Comparison of ENCODE assay signal across 1 cellular context in the genomic region with DNA sequence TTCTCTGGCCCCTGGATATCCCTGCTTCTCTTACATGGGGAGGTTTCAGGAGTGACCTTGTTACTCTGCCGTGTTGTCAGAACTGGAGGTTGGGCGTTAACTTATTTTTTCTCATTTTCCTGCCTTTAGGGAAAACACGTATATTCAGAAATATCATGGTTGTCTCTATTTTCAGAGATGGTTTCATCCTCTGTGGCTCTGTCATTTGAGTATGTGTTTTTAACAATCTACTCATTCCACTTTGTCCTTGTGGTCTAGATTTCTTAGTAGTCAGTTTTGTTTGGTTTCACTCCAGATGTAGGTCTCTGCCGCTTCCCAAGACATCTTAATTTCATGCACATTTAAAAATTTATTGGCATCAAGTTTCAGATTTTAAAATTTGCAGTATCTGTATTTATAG.
TF ChIP-seq lines count a peak whose summit lies in the region.

No MANE protein-coding gene starts in this region.

TF ChIP-seq in GM12878, 131 proteins besides CTCF, POLR2A, EP300 and RAD21 (continued from another document and continues in another):
- TF ChIP-seq, protein P1, sequence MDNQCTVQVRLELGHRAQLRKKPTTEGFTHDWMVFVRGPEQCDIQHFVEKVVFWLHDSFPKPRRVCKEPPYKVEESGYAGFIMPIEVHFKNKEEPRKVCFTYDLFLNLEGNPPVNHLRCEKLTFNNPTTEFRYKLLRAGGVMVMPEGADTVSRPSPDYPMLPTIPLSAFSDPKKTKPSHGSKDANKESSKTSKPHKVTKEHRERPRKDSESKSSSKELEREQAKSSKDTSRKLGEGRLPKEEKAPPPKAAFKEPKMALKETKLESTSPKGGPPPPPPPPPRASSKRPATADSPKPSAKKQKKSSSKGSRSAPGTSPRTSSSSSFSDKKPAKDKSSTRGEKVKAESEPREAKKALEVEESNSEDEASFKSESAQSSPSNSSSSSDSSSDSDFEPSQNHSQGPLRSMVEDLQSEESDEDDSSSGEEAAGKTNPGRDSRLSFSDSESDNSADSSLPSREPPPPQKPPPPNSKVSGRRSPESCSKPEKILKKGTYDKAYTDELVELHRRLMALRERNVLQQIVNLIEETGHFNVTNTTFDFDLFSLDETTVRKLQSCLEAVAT (IDR thresholded peaks at IDR 0.05), result no peak
- TF ChIP-seq, protein P2, sequence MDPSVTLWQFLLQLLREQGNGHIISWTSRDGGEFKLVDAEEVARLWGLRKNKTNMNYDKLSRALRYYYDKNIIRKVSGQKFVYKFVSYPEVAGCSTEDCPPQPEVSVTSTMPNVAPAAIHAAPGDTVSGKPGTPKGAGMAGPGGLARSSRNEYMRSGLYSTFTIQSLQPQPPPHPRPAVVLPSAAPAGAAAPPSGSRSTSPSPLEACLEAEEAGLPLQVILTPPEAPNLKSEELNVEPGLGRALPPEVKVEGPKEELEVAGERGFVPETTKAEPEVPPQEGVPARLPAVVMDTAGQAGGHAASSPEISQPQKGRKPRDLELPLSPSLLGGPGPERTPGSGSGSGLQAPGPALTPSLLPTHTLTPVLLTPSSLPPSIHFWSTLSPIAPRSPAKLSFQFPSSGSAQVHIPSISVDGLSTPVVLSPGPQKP (IDR thresholded peaks at IDR 0.05; ENCODE audit: low read depth, low read length), result no peak
- TF ChIP-seq STAT3 (IDR thresholded peaks at IDR 0.05; ENCODE audit: low read depth, low read length) (no peak), HDAC2 (IDR thresholded peaks at IDR 0.05) (no peak), NR2C2 (IDR thresholded peaks at IDR 0.05; ENCODE audit: borderline replicate concordance, control insufficient read depth, insufficient read length, low read depth) (no peak), ZSCAN29 (IDR thresholded peaks at IDR 0.05) (no peak), MEF2A (IDR thresholded peaks at IDR 0.05; ENCODE audit: insufficient read depth, low read depth, low read length) (peak; percentile 87), BACH1 (IDR thresholded peaks at IDR 0.05; ENCODE audit: borderline replicate concordance) (no peak), RAD51 (IDR thresholded peaks at IDR 0.05) (no peak), HDAC6 (IDR thresholded peaks at IDR 0.05; ENCODE audit: unreplicated experiment) (no peak), JUNB (IDR thresholded peaks at IDR 0.05) (peak; percentile 86), WRNIP1 (IDR thresholded peaks at IDR 0.05; ENCODE audit: borderline replicate concordance, low read depth, low read length) (no peak), NRF1 (conservative IDR thresholded peaks at IDR 0.05; ENCODE audit: low read depth, low read length) (no peak), NFXL1 (IDR thresholded peaks at IDR 0.05; ENCODE audit: borderline replicate concordance) (no peak), CBFB (IDR thresholded peaks at IDR 0.05; ENCODE audit: low read depth) (no peak), CHD4 (IDR thresholded peaks at IDR 0.05) (no peak), RFX5 (IDR thresholded peaks at IDR 0.05; ENCODE audit: low read depth, low read length) (no peak), ESRRA (IDR thresholded peaks at IDR 0.05; ENCODE audit: low read length) (no peak), TCF12 (IDR thresholded peaks at IDR 0.05; ENCODE audit: low read depth, low read length) (no peak), CHD1 (IDR thresholded peaks at IDR 0.05; ENCODE audit: low read depth, low read length) (no peak), SUZ12 (IDR thresholded peaks at IDR 0.05; ENCODE audit: unreplicated experiment) (no peak), SRF (IDR thresholded peaks at IDR 0.05; ENCODE audit: low read depth in 2 of 2, low read length in 2 of 2) (no peak), EED (IDR thresholded peaks at IDR 0.05; ENCODE audit: low read depth) (peak; percentile 54), SIX5 (IDR thresholded peaks at IDR 0.05; ENCODE audit: low read depth, low read length, severe bottlenecking) (no peak), ZNF24 (IDR thresholded peaks at IDR 0.05) (0 out of 2 replicates have a peak, but pooled peaks have one; percentile 25), ZNF207 (IDR thresholded peaks at IDR 0.05; ENCODE audit: borderline replicate concordance) (no peak)
- TF ChIP-seq, protein P3, sequence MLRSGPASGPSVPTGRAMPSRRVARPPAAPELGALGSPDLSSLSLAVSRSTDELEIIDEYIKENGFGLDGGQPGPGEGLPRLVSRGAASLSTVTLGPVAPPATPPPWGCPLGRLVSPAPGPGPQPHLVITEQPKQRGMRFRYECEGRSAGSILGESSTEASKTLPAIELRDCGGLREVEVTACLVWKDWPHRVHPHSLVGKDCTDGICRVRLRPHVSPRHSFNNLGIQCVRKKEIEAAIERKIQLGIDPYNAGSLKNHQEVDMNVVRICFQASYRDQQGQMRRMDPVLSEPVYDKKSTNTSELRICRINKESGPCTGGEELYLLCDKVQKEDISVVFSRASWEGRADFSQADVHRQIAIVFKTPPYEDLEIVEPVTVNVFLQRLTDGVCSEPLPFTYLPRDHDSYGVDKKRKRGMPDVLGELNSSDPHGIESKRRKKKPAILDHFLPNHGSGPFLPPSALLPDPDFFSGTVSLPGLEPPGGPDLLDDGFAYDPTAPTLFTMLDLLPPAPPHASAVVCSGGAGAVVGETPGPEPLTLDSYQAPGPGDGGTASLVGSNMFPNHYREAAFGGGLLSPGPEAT (IDR thresholded peaks at IDR 0.05; ENCODE audit: low read depth), result no peak
- TF ChIP-seq, protein P4, sequence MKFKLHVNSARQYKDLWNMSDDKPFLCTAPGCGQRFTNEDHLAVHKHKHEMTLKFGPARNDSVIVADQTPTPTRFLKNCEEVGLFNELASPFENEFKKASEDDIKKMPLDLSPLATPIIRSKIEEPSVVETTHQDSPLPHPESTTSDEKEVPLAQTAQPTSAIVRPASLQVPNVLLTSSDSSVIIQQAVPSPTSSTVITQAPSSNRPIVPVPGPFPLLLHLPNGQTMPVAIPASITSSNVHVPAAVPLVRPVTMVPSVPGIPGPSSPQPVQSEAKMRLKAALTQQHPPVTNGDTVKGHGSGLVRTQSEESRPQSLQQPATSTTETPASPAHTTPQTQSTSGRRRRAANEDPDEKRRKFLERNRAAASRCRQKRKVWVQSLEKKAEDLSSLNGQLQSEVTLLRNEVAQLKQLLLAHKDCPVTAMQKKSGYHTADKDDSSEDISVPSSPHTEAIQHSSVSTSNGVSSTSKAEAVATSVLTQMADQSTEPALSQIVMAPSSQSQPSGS (IDR thresholded peaks at IDR 0.05; ENCODE audit: low read length), result peak; percentile 70; the same call in 1 of the 2 replicates
- TF ChIP-seq, protein P5, sequence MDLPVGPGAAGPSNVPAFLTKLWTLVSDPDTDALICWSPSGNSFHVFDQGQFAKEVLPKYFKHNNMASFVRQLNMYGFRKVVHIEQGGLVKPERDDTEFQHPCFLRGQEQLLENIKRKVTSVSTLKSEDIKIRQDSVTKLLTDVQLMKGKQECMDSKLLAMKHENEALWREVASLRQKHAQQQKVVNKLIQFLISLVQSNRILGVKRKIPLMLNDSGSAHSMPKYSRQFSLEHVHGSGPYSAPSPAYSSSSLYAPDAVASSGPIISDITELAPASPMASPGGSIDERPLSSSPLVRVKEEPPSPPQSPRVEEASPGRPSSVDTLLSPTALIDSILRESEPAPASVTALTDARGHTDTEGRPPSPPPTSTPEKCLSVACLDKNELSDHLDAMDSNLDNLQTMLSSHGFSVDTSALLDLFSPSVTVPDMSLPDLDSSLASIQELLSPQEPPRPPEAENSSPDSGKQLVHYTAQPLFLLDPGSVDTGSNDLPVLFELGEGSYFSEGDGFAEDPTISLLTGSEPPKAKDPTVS (IDR thresholded peaks at IDR 0.05; ENCODE audit: low read depth, low read length), result no peak
- TF ChIP-seq, protein P6, sequence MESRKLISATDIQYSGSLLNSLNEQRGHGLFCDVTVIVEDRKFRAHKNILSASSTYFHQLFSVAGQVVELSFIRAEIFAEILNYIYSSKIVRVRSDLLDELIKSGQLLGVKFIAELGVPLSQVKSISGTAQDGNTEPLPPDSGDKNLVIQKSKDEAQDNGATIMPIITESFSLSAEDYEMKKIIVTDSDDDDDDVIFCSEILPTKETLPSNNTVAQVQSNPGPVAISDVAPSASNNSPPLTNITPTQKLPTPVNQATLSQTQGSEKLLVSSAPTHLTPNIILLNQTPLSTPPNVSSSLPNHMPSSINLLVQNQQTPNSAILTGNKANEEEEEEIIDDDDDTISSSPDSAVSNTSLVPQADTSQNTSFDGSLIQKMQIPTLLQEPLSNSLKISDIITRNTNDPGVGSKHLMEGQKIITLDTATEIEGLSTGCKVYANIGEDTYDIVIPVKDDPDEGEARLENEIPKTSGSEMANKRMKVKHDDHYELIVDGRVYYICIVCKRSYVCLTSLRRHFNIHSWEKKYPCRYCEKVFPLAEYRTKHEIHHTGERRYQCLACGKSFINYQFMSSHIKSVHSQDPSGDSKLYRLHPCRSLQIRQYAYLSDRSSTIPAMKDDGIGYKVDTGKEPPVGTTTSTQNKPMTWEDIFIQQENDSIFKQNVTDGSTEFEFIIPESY (IDR thresholded peaks at IDR 0.05), result no peak
- TF ChIP-seq, protein P7, sequence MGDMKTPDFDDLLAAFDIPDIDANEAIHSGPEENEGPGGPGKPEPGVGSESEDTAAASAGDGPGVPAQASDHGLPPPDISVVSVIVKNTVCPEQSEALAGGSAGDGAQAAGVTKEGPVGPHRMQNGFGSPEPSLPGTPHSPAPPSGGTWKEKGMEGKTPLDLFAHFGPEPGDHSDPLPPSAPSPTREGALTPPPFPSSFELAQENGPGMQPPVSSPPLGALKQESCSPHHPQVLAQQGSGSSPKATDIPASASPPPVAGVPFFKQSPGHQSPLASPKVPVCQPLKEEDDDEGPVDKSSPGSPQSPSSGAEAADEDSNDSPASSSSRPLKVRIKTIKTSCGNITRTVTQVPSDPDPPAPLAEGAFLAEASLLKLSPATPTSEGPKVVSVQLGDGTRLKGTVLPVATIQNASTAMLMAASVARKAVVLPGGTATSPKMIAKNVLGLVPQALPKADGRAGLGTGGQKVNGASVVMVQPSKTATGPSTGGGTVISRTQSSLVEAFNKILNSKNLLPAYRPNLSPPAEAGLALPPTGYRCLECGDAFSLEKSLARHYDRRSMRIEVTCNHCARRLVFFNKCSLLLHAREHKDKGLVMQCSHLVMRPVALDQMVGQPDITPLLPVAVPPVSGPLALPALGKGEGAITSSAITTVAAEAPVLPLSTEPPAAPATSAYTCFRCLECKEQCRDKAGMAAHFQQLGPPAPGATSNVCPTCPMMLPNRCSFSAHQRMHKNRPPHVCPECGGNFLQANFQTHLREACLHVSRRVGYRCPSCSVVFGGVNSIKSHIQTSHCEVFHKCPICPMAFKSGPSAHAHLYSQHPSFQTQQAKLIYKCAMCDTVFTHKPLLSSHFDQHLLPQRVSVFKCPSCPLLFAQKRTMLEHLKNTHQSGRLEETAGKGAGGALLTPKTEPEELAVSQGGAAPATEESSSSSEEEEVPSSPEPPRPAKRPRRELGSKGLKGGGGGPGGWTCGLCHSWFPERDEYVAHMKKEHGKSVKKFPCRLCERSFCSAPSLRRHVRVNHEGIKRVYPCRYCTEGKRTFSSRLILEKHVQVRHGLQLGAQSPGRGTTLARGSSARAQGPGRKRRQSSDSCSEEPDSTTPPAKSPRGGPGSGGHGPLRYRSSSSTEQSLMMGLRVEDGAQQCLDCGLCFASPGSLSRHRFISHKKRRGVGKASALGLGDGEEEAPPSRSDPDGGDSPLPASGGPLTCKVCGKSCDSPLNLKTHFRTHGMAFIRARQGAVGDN (IDR thresholded peaks at IDR 0.05), result no peak
- TF ChIP-seq, protein P8, sequence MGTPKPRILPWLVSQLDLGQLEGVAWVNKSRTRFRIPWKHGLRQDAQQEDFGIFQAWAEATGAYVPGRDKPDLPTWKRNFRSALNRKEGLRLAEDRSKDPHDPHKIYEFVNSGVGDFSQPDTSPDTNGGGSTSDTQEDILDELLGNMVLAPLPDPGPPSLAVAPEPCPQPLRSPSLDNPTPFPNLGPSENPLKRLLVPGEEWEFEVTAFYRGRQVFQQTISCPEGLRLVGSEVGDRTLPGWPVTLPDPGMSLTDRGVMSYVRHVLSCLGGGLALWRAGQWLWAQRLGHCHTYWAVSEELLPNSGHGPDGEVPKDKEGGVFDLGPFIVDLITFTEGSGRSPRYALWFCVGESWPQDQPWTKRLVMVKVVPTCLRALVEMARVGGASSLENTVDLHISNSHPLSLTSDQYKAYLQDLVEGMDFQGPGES (IDR thresholded peaks at IDR 0.05), result no peak
- TF ChIP-seq, protein P9, sequence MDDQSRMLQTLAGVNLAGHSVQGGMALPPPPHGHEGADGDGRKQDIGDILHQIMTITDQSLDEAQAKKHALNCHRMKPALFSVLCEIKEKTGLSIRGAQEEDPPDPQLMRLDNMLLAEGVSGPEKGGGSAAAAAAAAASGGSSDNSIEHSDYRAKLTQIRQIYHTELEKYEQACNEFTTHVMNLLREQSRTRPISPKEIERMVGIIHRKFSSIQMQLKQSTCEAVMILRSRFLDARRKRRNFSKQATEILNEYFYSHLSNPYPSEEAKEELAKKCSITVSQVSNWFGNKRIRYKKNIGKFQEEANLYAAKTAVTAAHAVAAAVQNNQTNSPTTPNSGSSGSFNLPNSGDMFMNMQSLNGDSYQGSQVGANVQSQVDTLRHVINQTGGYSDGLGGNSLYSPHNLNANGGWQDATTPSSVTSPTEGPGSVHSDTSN (IDR thresholded peaks at IDR 0.05; ENCODE audit: insufficient replicate concordance, low read depth, low read length), result no peak
- TF ChIP-seq, protein P10, sequence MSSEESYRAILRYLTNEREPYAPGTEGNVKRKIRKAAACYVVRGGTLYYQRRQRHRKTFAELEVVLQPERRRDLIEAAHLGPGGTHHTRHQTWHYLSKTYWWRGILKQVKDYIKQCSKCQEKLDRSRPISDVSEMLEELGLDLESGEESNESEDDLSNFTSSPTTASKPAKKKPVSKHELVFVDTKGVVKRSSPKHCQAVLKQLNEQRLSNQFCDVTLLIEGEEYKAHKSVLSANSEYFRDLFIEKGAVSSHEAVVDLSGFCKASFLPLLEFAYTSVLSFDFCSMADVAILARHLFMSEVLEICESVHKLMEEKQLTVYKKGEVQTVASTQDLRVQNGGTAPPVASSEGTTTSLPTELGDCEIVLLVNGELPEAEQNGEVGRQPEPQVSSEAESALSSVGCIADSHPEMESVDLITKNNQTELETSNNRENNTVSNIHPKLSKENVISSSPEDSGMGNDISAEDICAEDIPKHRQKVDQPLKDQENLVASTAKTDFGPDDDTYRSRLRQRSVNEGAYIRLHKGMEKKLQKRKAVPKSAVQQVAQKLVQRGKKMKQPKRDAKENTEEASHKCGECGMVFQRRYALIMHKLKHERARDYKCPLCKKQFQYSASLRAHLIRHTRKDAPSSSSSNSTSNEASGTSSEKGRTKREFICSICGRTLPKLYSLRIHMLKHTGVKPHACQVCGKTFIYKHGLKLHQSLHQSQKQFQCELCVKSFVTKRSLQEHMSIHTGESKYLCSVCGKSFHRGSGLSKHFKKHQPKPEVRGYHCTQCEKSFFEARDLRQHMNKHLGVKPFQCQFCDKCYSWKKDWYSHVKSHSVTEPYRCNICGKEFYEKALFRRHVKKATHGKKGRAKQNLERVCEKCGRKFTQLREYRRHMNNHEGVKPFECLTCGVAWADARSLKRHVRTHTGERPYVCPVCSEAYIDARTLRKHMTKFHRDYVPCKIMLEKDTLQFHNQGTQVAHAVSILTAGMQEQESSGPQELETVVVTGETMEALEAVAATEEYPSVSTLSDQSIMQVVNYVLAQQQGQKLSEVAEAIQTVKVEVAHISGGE (CRISPR knock-in tag; IDR thresholded peaks at IDR 0.05), result no peak
